Comparison of ENCODE assay signal across 8 cellular contexts in genomic region chr6:70566751-70567382, GRCh38. TPM values are rescaled to one million over a fixed set of nuclear protein-coding genes. Genes with fewer than 3 reads are reported as not detected.
DNase-seq lines count a peak whose midpoint lies in the region; ATAC-seq lines count a peak whose summit lies in the region.

Gene SDHAF4 (plus strand): TSS chr6:70566930. CDS start chr6:70566941, 11 bp downstream.

- H3K4ac ChIP-seq in mesenchymal stem cell (ENCODE audit: low read depth in 1 of 2, low read length in 2 of 2): peak within 1 kb of the TSS in 1 of 2 experiments; percentile 91

- no peaks in the 10 kb centered on the region for H3K9me3 Mint-ChIP-seq in effector memory CD8-positive, alpha-beta T cell

- peak within 1 kb of the TSS in 1 of 2 experiments; percentile 99 for H3K14ac ChIP-seq in mesenchymal stem cell (ENCODE audit: low read length in 2 of 2)

- H2BK12ac ChIP-seq in mesenchymal stem cell (ENCODE audit: low read length in 2 of 2): no peak within 1 kb of the TSS

- H3K27me3 ChIP-seq in mesenchymal stem cell (ENCODE audit: control insufficient read depth in 1 of 2, insufficient read depth in 1 of 2, low read length in 2 of 2): no peaks in the 10 kb centered on the region

- H3K4me1 Mint-ChIP-seq in effector memory CD8-positive, alpha-beta T cell (ENCODE audit: low read depth in 2 of 2): peaks cover 9 to 14% of the 10 kb centered on the region in 2 donors

- peak within 1 kb of the TSS; percentile 72 for H2AFZ ChIP-seq in mesenchymal stem cell (ENCODE audit: low read depth, low read length)

- H3K36me3 ChIP-seq in mesenchymal stem cell (ENCODE audit: control insufficient read depth in 1 of 2, insufficient read depth in 2 of 2, low read depth in 1 of 2, low read length in 2 of 2): no peaks in the 10 kb centered on the region

- no peak within 1 kb of the TSS for H2BK120ac ChIP-seq in mesenchymal stem cell (ENCODE audit: low read depth, low read length)

- H4K8ac ChIP-seq in mesenchymal stem cell (ENCODE audit: low read length): peak within 1 kb of the TSS; percentile 95

- H3K27ac Mint-ChIP-seq in effector memory CD8-positive, alpha-beta T cell: peak within 1 kb of the TSS; percentile 86 to 90

- H3K9me3 ChIP-seq in mesenchymal stem cell (ENCODE audit: control insufficient read depth, low read length): no peaks in the 10 kb centered on the region

- H2BK15ac ChIP-seq in mesenchymal stem cell (ENCODE audit: low read depth, poor library complexity, severe bottlenecking): no peak within 1 kb of the TSS

- H3K4me2 ChIP-seq in mesenchymal stem cell (ENCODE audit: low read length, poor library complexity, severe bottlenecking): peak within 1 kb of the TSS; percentile 95

- no peak within 1 kb of the TSS for H2BK5ac ChIP-seq in mesenchymal stem cell (ENCODE audit: low read depth, low read length, poor library complexity, severe bottlenecking)

- peaks cover 6% of the 10 kb centered on the region for H3K79me1 ChIP-seq in mesenchymal stem cell (replicated peaks; ENCODE audit: low read length, poor library complexity, severe bottlenecking)

- DNase-seq in COR-L47 (lab: John Stamatoyannopoulos, UW) (peak; percentile 87), HT-29 (ENCODE audit: low spot score) (peak; percentile 90), mesenchymal stem cell (peak; percentile 89)
- peak; percentile 89 for DNase-seq in NK-92 treated with Interleukin-12 subunit alpha and Interleukin-12 subunit beta, amount 100 ng/mL, for 24 hours (lab: John Stamatoyannopoulos, UW)
- DNase-seq in activated CD8-positive, alpha-beta memory T cell treated with anti-CD3 and anti-CD28 coated beads for 4 hours (ENCODE audit: low read depth in 2 of 2): peak; percentile 87 to 88
- DNase-seq in effector memory CD8-positive, alpha-beta T cell: peak; percentile 94 to 95 (median 95)
- peak; percentile 84 for DNase-seq in stimulated activated CD8-positive, alpha-beta memory T cell treated with anti-CD3 and anti-CD28 coated beads, Interleukin-12 subunit alpha, Interleukin-12 subunit beta, amount 100 ng/mL, for 24 hours (ENCODE audit: extremely low read depth)

- ATAC-seq in GM21360 (IDR thresholded peaks at IDR 0.05; ENCODE audit: unreplicated experiment): peak; percentile 99
- peak; percentile 98 for ATAC-seq in effector memory CD8-positive, alpha-beta T cell (replicated peaks)

- H3K36me3 Mint-ChIP-seq in effector memory CD8-positive, alpha-beta T cell (ENCODE audit: insufficient read depth): peaks cover 3% of the 10 kb centered on the region

- no peak within 1 kb of the TSS for H4K91ac ChIP-seq in mesenchymal stem cell (ENCODE audit: low read length)

- no peaks in the 10 kb centered on the region for H3K4me1 ChIP-seq in mesenchymal stem cell (ENCODE audit: control insufficient read depth, insufficient read depth, low read depth, low read length)

- peak within 1 kb of the TSS; percentile 83 to 90 for H3K4me3 ChIP-seq in mesenchymal stem cell (ENCODE audit: insufficient read depth in 1 of 2, low read depth in 1 of 2, low read length in 2 of 2)

- no peak within 1 kb of the TSS for H2AK5ac ChIP-seq in mesenchymal stem cell (ENCODE audit: low read length, severe bottlenecking)

- H3K27ac ChIP-seq in mesenchymal stem cell (ENCODE audit: low read length, poor library complexity, severe bottlenecking): no peak within 1 kb of the TSS

- H3K23ac ChIP-seq in mesenchymal stem cell (ENCODE audit: low read length in 2 of 2): peak within 1 kb of the TSS in 1 of 2 experiments; percentile 66

- no peaks in the 10 kb centered on the region for H3K27me3 Mint-ChIP-seq in effector memory CD8-positive, alpha-beta T cell

- H3K4me3 Mint-ChIP-seq in effector memory CD8-positive, alpha-beta T cell: peak within 1 kb of the TSS; percentile 84 to 88

- peak within 1 kb of the TSS; percentile 54 to 97 for H3K18ac ChIP-seq in mesenchymal stem cell (ENCODE audit: low read depth in 1 of 2, low read length in 2 of 2)

- WGBS in mesenchymal stem cell: under 1% methylated on average over 42 of the region's 49 CpGs

- peak within 1 kb of the TSS; percentile 94 for H3K9ac ChIP-seq in mesenchymal stem cell (ENCODE audit: low read length)

RNA-seq across cellular contexts. Expression of gene SDHAF4, which starts in this region (rescaled TPM):
- total RNA-seq in HT-29 (2014; rRNA removed; shearing (Covaris generic)): 2.4 and 4.7 TPM in 2 replicates
- polyA plus RNA-seq in mesenchymal stem cell (2013, experiment 1 of 2): 7.3 TPM
- polyA plus RNA-seq in mesenchymal stem cell (2013, experiment 2 of 2): 10.5 TPM
